8 cellular contexts compared by ENCODE assay signal in genomic region chr10:62818426-62819011, GRCh38. TPM values are rescaled to one million over a fixed set of nuclear protein-coding genes. Genes with fewer than 3 reads are reported as not detected.
DNase-seq lines count a peak whose midpoint lies in the region; FAIRE-seq and TF ChIP-seq lines count a peak whose summit lies in the region.

No MANE protein-coding gene starts in this region.

- H3K9me3 ChIP-seq in WERI-Rb-1 (ENCODE audit: severe bottlenecking) (peaks cover 2% of the 10 kb centered on the region), muscle layer of colon (ENCODE audit: low read length) (no peaks in the 10 kb centered on the region), stomach smooth muscle (ENCODE audit: control insufficient read depth in 2 of 2, low read length in 2 of 2) (no peaks in the 10 kb centered on the region)

- no peak overlapping the region for H3K9ac ChIP-seq in muscle layer of colon (ENCODE audit: low read length)
- no peak overlapping the region for H3K9ac ChIP-seq in stomach smooth muscle (ENCODE audit: low read length in 2 of 2)

- H3K4me3 ChIP-seq in WERI-Rb-1 (ENCODE audit: low read depth, low read length): peak overlapping the region; percentile 64
- peak overlapping the region; percentile 57 to 99 (median 82) for H3K4me3 ChIP-seq in dorsolateral prefrontal cortex
- H3K4me3 ChIP-seq in muscle layer of colon (ENCODE audit: low read depth in 1 of 2, low read length in 2 of 2): peak overlapping the region; percentile 90 to 93
- H3K4me3 ChIP-seq in stomach smooth muscle (ENCODE audit: low read length in 2 of 2): peak overlapping the region; percentile 53 to 78

- H3K27me3 ChIP-seq in WERI-Rb-1 (ENCODE audit: insufficient read depth, low read depth, severe bottlenecking) (peaks cover 88% of the 10 kb centered on the region), dorsolateral prefrontal cortex (peaks cover 0 to 24% (median 12%) of the 10 kb centered on the region in 45 donors), muscle layer of colon (ENCODE audit: control insufficient read depth in 1 of 2, insufficient read depth in 2 of 2, low read length in 2 of 2) (peaks cover 22 to 42% of the 10 kb centered on the region in 2 donors), stomach smooth muscle (ENCODE audit: control insufficient read depth in 1 of 2, insufficient read depth in 2 of 2, low read length in 2 of 2) (peaks cover 34 to 44% of the 10 kb centered on the region in 2 donors)

- peak; percentile 36 for FAIRE-seq in GM18507 (lab: Jason Lieb, UNC)

- no peak for TF ChIP-seq CTCF in WERI-Rb-1 (IDR thresholded peaks at IDR 0.05; ENCODE audit: low read depth, low read length)
- TF ChIP-seq CTCF in dorsolateral prefrontal cortex (IDR thresholded peaks at IDR 0.05 in 54 of 56, conservative IDR thresholded peaks at IDR 0.05 in 2 of 56; ENCODE audit: low read depth in 1 of 56, partially characterized antibody in 56 of 56): peak in 26 of 56 donors; percentile 8 to 52 (median 29)

- intact Hi-C loops in dorsolateral prefrontal cortex (cut with DNase I): loop anchor here (1.0 to 5.0 kb wide), 7 partner anchors 94 to 381 kb away; partner anchors contain the start of gene NRBF2 (in 1 of the 2)

- no peaks in the 10 kb centered on the region for H3K36me3 ChIP-seq in WERI-Rb-1
- H3K36me3 ChIP-seq in muscle layer of colon (ENCODE audit: insufficient read depth, low read length): no peaks in the 10 kb centered on the region
- no peaks in the 10 kb centered on the region for H3K36me3 ChIP-seq in stomach smooth muscle (ENCODE audit: control insufficient read depth in 2 of 2, insufficient read depth in 2 of 2, low read length in 2 of 2)

- DNase-seq in GM18507 (ENCODE audit: extremely low spot score, insufficient read length, low read depth) (no peak), WERI-Rb-1 (peak; percentile 21), dorsolateral prefrontal cortex (peak in 3 of 10 donors; percentile 46 to 67 (median 60)), NCI-H1436 (lab: John Stamatoyannopoulos, UW) (no peak), Ammon's horn (ENCODE audit: low spot score) (no peak), putamen (ENCODE audit: low spot score) (no peak)

- peaks cover 13% of the 10 kb centered on the region for H3K4me1 ChIP-seq in muscle layer of colon (ENCODE audit: insufficient read depth, low read length)
- H3K4me1 ChIP-seq in stomach smooth muscle (ENCODE audit: control insufficient read depth, insufficient read depth, low read length): peaks cover 39% of the 10 kb centered on the region

- H3K27ac ChIP-seq in WERI-Rb-1: no peak overlapping the region
- peak overlapping the region in 3 of 59 donors; percentile 10 to 90 (median 88) for H3K27ac ChIP-seq in dorsolateral prefrontal cortex
- H3K27ac ChIP-seq in muscle layer of colon (ENCODE audit: low read depth, low read length): no peak overlapping the region
- no peak overlapping the region for H3K27ac ChIP-seq in stomach smooth muscle (ENCODE audit: low read length)

RNA-seq across cellular contexts. Expression of gene EGR2, which starts 2.4 kb away (rescaled TPM):
- 10 to 100 TPM in 3 of 120 experiments, 1 to 10 TPM in 80, under 1 TPM in 37; 0.17 to 25.9 (median 1.5) TPM for total RNA-seq in dorsolateral prefrontal cortex

RNA-seq across cellular contexts. Expression of gene ADO, which starts 14.0 kb away (rescaled TPM):
- total RNA-seq in dorsolateral prefrontal cortex: 10 to 100 TPM; 21.1 to 44.3 (median 32.3) TPM
